ENCODE assay signal across 33 cellular contexts in the genomic region with DNA sequence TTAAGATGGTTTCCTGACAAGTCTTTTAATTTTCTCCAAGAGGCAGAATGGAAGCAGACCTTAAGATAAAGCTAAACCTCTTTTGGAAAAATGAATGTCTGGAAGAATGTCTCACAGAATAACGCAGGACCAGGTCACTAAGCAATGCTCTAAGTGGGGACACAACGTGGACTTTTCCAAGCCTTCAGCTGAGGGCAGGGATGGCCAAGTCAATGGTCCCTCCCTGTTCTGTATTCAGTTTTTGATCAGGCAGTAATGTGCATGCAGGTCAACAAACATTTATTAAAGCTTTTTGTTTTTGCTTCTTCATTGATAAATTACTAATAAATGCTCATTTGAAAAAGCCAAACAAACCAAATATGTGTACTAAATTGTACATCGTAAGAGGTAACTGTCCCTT. TPM values are rescaled to one million over a fixed set of nuclear protein-coding genes. Genes with fewer than 3 reads are reported as not detected.
"Had no signal": no experiment of that assay in that cellular context is flagged by ENCODE, and none has a peak within 500 bp of the region (broad histone marks: within the 10 kb centered on the region; RNA-seq: fewer than 3 reads in every experiment).

No MANE protein-coding gene starts in this region.

- ATAC-seq: activated naive CD4-positive, alpha-beta T cell treated with anti-CD3 and anti-CD28 coated beads, Interleukin-2, amount 50 U/mL, for 72 hours; activated T-cell treated with anti-CD3 and anti-CD28 coated beads, Interleukin-2, amount 50 U/mL, for 4 hours had no signal

- H3K9me3 Mint-ChIP-seq: activated B cell treated with CpG ODN at 0.5 μM for 24 hours; activated CD4-positive, alpha-beta memory T cell treated with anti-CD3 and anti-CD28 coated beads for 36 hours; activated naive CD4-positive, alpha-beta T cell treated with anti-CD3 and anti-CD28 coated beads for 36 hours; activated naive CD4-positive, alpha-beta T cell treated with anti-CD3 and anti-CD28 coated beads, Interleukin-2, amount 50 U/mL, for 72 hours; activated T-cell treated with anti-CD3 and anti-CD28 coated beads, Interleukin-2, amount 50 U/mL, for 4 hours; activated T-helper 1 cell treated with anti-CD3 and anti-CD28 coated beads, Interleukin-12 subunit alpha, Interleukin-12 subunit beta, Interleukin-2, Interleukin-4 antibody, amounts not matched to agents 30 ng/mL and 10 ng/mL and 1 ng/mL, durations not matched to agents 14 hours and 24 hours and 36 hours; T-helper 1 cell treated with Interleukin-12 subunit alpha and Interleukin-12 subunit beta and Interleukin-4 antibody, amounts not matched to agents 30 μg/mL and 1 μg/mL, for 36 hours; T-helper 2 cell treated with Interferon-gamma antibody and Interleukin-4, amounts not matched to agents 5 μg/mL and 100 μg/mL, for 36 hours had no signal

- H3K27ac Mint-ChIP-seq: activated B cell treated with CpG ODN at 0.5 μM for 24 hours; activated CD4-positive, alpha-beta memory T cell treated with anti-CD3 and anti-CD28 coated beads for 36 hours; activated naive CD4-positive, alpha-beta T cell treated with anti-CD3 and anti-CD28 coated beads for 36 hours; activated naive CD4-positive, alpha-beta T cell treated with anti-CD3 and anti-CD28 coated beads, Interleukin-2, amount 50 U/mL, for 72 hours; activated T-helper 1 cell treated with anti-CD3 and anti-CD28 coated beads, Interleukin-12 subunit alpha, Interleukin-12 subunit beta, Interleukin-2, Interleukin-4 antibody, amounts not matched to agents 30 ng/mL and 10 ng/mL and 1 ng/mL, durations not matched to agents 14 hours and 24 hours and 36 hours; T-helper 1 cell treated with Interleukin-12 subunit alpha and Interleukin-12 subunit beta and Interleukin-4 antibody, amounts not matched to agents 30 μg/mL and 1 μg/mL, for 36 hours; T-helper 2 cell treated with Interferon-gamma antibody and Interleukin-4, amounts not matched to agents 5 μg/mL and 100 μg/mL, for 36 hours had no signal

- H3K4me3 ChIP-seq: adrenal gland, SJCRH30 had no signal

- DNase-seq: activated B cell treated with CpG ODN at 0.5 μM for 24 hours; activated CD4-positive, alpha-beta memory T cell treated with anti-CD3 and anti-CD28 coated beads for 36 hours; activated CD4-positive, alpha-beta T cell treated with anti-CD3 and anti-CD28 coated beads for 4 hours; activated CD4-positive, alpha-beta T cell treated with anti-CD3 and anti-CD28 coated beads, Interleukin-2, amount 50 U/mL, for 1 hour; activated CD4-positive, CD25-positive, alpha-beta regulatory T cell treated with anti-CD3 and anti-CD28 coated beads, Interleukin-2, amount 50 U/mL, for 72 hours; activated CD8-positive, alpha-beta memory T cell treated with anti-CD3 and anti-CD28 coated beads, Interleukin-2, amount 50 U/mL, for 4 hours; activated gamma-delta T cell treated with Interleukin-2 at 50 U/mL for 16 hours; activated naive CD4-positive, alpha-beta T cell treated with anti-CD3 and anti-CD28 coated beads for 36 hours; activated T-cell treated with anti-CD3 and anti-CD28 coated beads for 4 hours; activated T-cell treated with anti-CD3 and anti-CD28 coated beads, Interleukin-2, amount 50 U/mL, for 4 hours; adrenal gland; brain microvascular endothelial cell; central memory CD4-positive, alpha-beta T cell; Karpas-422; NCI-H1048; NCI-H1105 treated with DMSO at 0.1 percent for 48 hours; NCI-H1436; NCI-H1694; NCI-H1930; NCI-H2081 treated with DMSO at 0.1 percent for 48 hours; NCI-H226; NCI-H446 treated with DMSO at 0.1 percent for 48 hours; NCI-H524; NCI-H774; SHP77; SJCRH30; SK-N-SH had no signal

- H3K27me3 ChIP-seq: brain microvascular endothelial cell, SJCRH30 had no signal

- H3K4me1 ChIP-seq: adrenal gland, SJCRH30 had no signal

- H3K4me3 Mint-ChIP-seq: activated B cell treated with CpG ODN at 0.5 μM for 24 hours; activated CD4-positive, alpha-beta memory T cell treated with anti-CD3 and anti-CD28 coated beads for 36 hours; activated naive CD4-positive, alpha-beta T cell treated with anti-CD3 and anti-CD28 coated beads for 36 hours; activated T-cell treated with anti-CD3 and anti-CD28 coated beads, Interleukin-2, amount 50 U/mL, for 4 hours; activated T-helper 1 cell treated with anti-CD3 and anti-CD28 coated beads, Interleukin-12 subunit alpha, Interleukin-12 subunit beta, Interleukin-2, Interleukin-4 antibody, amounts not matched to agents 30 ng/mL and 10 ng/mL and 1 ng/mL, durations not matched to agents 14 hours and 24 hours and 36 hours; T-helper 1 cell treated with Interleukin-12 subunit alpha and Interleukin-12 subunit beta and Interleukin-4 antibody, amounts not matched to agents 30 μg/mL and 1 μg/mL, for 36 hours; T-helper 2 cell treated with Interferon-gamma antibody and Interleukin-4, amounts not matched to agents 5 μg/mL and 100 μg/mL, for 36 hours had no signal

- H3K36me3 ChIP-seq: adrenal gland, brain microvascular endothelial cell, SJCRH30 had no signal

- H3K36me3 Mint-ChIP-seq: activated CD4-positive, alpha-beta memory T cell treated with anti-CD3 and anti-CD28 coated beads for 36 hours; activated naive CD4-positive, alpha-beta T cell treated with anti-CD3 and anti-CD28 coated beads, Interleukin-2, amount 50 U/mL, for 72 hours had no signal

- H3K9me3 ChIP-seq: adrenal gland, SJCRH30, SK-N-SH had no signal

- H3K27ac ChIP-seq: adrenal gland, brain microvascular endothelial cell, SJCRH30, VCaP had no signal

RNA-seq across cellular contexts. Expression of gene RNF182, which starts 2.0 kb away (rescaled TPM):
- total RNA-seq: activated B cell treated with CpG ODN at 0.5 μM for 24 hours; activated CD4-positive, alpha-beta memory T cell treated with anti-CD3 and anti-CD28 coated beads for 36 hours; activated naive CD4-positive, alpha-beta T cell treated with anti-CD3 and anti-CD28 coated beads for 36 hours; activated naive CD4-positive, alpha-beta T cell treated with anti-CD3 and anti-CD28 coated beads, Interleukin-2, amount 50 U/mL, for 72 hours; activated T-helper 1 cell treated with anti-CD3 and anti-CD28 coated beads, Interleukin-12 subunit alpha, Interleukin-12 subunit beta, Interleukin-2, Interleukin-4 antibody, amounts not matched to agents 30 ng/mL and 10 ng/mL and 1 ng/mL, durations not matched to agents 14 hours and 24 hours and 36 hours; MCF 10A had no signal
